10 cellular contexts compared by ENCODE assay signal in the genomic region with DNA sequence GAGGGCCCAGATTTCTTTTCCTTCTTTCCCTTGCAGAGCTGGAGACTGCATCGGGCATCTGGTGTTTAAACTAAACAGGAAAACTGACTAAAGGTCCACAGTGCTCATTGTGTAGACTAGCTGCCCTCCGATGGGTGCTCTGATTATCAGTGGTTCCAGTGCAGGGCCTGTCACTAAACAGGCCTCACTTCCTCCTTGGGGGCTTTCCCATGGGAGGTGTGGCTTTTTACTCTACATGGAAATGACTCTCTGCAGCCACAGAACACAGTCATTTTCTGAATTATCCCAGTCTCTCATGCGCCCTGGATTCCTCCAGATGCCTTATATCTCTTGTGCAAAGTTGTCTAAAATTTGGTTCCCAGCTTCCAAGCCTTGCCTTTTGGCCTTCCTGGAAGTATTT.
DNase-seq lines count a peak whose midpoint lies in the region; ATAC-seq and TF ChIP-seq lines count a peak whose summit lies in the region.
"Had no signal": no experiment of that assay in that cellular context is flagged by ENCODE, and none has a peak within 500 bp of the region (broad histone marks: within the 10 kb centered on the region; RNA-seq: fewer than 3 reads in every experiment).

No MANE protein-coding gene starts in this region.

- no peaks in the 10 kb centered on the region for H3K9me3 Mint-ChIP-seq in IgD-negative memory B cell
- H3K9me3 Mint-ChIP-seq: stimulated activated naive CD8-positive, alpha-beta T cell treated with anti-CD3 and anti-CD28 coated beads, Interleukin-15, Interleukin-2, amounts not matched to agents 100 ng/mL and 50 ng/mL, for 24 hours had no signal

- 36 to 49% methylated on average over 3 of the region's 3 CpGs for WGBS in lung, 2 donors
- WGBS in gastroesophageal sphincter (ENCODE audit: low coverage in 1 of 2), 2 donors = 22 to 58% methylated on average over 3 of the region's 3 CpGs
- 51 to 66% (median 59%) methylated on average over 3 of the region's 3 CpGs for WGBS in adrenal gland, 4 donors

- H3K36me3 Mint-ChIP-seq in IgD-negative memory B cell = peaks cover 10% of the 10 kb centered on the region

- no peak for TF ChIP-seq POLR2A in gastroesophageal sphincter (IDR thresholded peaks at IDR 0.05)
- no peak for TF ChIP-seq POLR2A in adrenal gland (IDR thresholded peaks at IDR 0.05)

- TF ChIP-seq CTCF in lung (IDR thresholded peaks at IDR 0.05; ENCODE audit: control extremely low read depth, extremely low read depth) (no peak), gastroesophageal sphincter (IDR thresholded peaks at IDR 0.05) (no peak), adrenal gland (IDR thresholded peaks at IDR 0.05) (no peak)

- no peaks in the 10 kb centered on the region for H3K27me3 Mint-ChIP-seq in IgD-negative memory B cell
- H3K27me3 Mint-ChIP-seq: stimulated activated naive CD8-positive, alpha-beta T cell treated with anti-CD3 and anti-CD28 coated beads, Interleukin-15, Interleukin-2, amounts not matched to agents 100 ng/mL and 50 ng/mL, for 24 hours had no signal

- H3K27ac Mint-ChIP-seq in IgD-negative memory B cell = peak overlapping the region; percentile 12 to 96 (median 73)
- H3K27ac Mint-ChIP-seq: stimulated activated naive CD8-positive, alpha-beta T cell treated with anti-CD3 and anti-CD28 coated beads, Interleukin-15, Interleukin-2, amounts not matched to agents 100 ng/mL and 50 ng/mL, for 24 hours had no signal

- H3K4me3 ChIP-seq in lung = no peak overlapping the region
- no peak overlapping the region for H3K4me3 ChIP-seq in gastroesophageal sphincter
- H3K4me3 ChIP-seq in adrenal gland = no peak overlapping the region

- H3K4me3 Mint-ChIP-seq in IgD-negative memory B cell = peak overlapping the region in 2 of 4 donors; percentile 67 to 77
- H3K4me3 Mint-ChIP-seq: stimulated activated naive CD8-positive, alpha-beta T cell treated with anti-CD3 and anti-CD28 coated beads, Interleukin-15, Interleukin-2, amounts not matched to agents 100 ng/mL and 50 ng/mL, for 24 hours had no signal

- peaks cover 0 to 5% of the 10 kb centered on the region in 2 donors for H3K4me1 ChIP-seq in lung (ENCODE audit: control insufficient read depth in 2 of 2, insufficient read depth in 2 of 2, low read length in 2 of 2)
- H3K4me1 ChIP-seq in gastroesophageal sphincter = peaks cover 0 to 36% (median 0%) of the 10 kb centered on the region in 3 donors
- peaks cover 0 to 14% of the 10 kb centered on the region in 2 donors for H3K4me1 ChIP-seq in adrenal gland (replicated peaks in 1 of 2)

- peaks cover 15 to 19% of the 10 kb centered on the region in 2 donors for H3K36me3 ChIP-seq in lung (ENCODE audit: control insufficient read depth in 2 of 2, insufficient read depth in 2 of 2, low read length in 2 of 2)
- H3K36me3 ChIP-seq in gastroesophageal sphincter = peaks cover 0 to 52% of the 10 kb centered on the region in 2 donors
- peaks cover 0 to 8% of the 10 kb centered on the region in 2 donors for H3K36me3 ChIP-seq in adrenal gland (replicated peaks in 1 of 2)

- ATAC-seq in GM18517 (IDR thresholded peaks at IDR 0.05; ENCODE audit: unreplicated experiment) (peak; percentile 83), GM21786 (IDR thresholded peaks at IDR 0.05; ENCODE audit: unreplicated experiment) (peak; percentile 98), lung (ENCODE audit: insufficient read depth, low FRiP score) (peak; percentile 65), gastroesophageal sphincter (no peak)

- DNase-seq in lung (ENCODE audit: low spot score) (no peak), SHP77 treated with DMSO at 0.1 percent for 48 hours (lab: John Stamatoyannopoulos, UW) (no peak), adrenal gland (no peak)
- DNase-seq in stimulated activated CD4-positive, alpha-beta T cell treated with anti-CD3 and anti-CD28 coated beads, Interleukin-4, amount 100 ng/mL, for 24 hours = no peak

- H3K4me1 Mint-ChIP-seq in IgD-negative memory B cell = peaks cover 35 to 36% (median 35%) of the 10 kb centered on the region in 3 donors

- TF ChIP-seq EP300 in gastroesophageal sphincter (IDR thresholded peaks at IDR 0.05) = no peak

- H3K27ac ChIP-seq in lung (ENCODE audit: low read depth in 1 of 2, low read length in 1 of 2) (peak overlapping the region in 1 of 2 donors; percentile 82), gastroesophageal sphincter (no peak overlapping the region), adrenal gland (no peak overlapping the region)
- H3K27ac ChIP-seq: HL-60 had no signal

- H3K27me3 ChIP-seq in lung (ENCODE audit: control insufficient read depth, insufficient read depth) = no peaks in the 10 kb centered on the region
- H3K27me3 ChIP-seq in gastroesophageal sphincter = no peaks in the 10 kb centered on the region
- H3K27me3 ChIP-seq in adrenal gland = no peaks in the 10 kb centered on the region

- H3K9me3 ChIP-seq in lung (ENCODE audit: control insufficient read depth in 2 of 2, insufficient read depth in 1 of 2, low read length in 1 of 2) = peaks cover 0 to 2% of the 10 kb centered on the region in 2 donors
- H3K9me3 ChIP-seq in gastroesophageal sphincter = no peaks in the 10 kb centered on the region
- H3K9me3 ChIP-seq in adrenal gland (replicated peaks in 1 of 3) = no peaks in the 10 kb centered on the region

- intact Hi-C loops in adrenal gland (cut with DNase I) = no loop called here
